Comparison of ENCODE assay signal across 1 cellular context in genomic region chr7:2509298-2509906, GRCh38.
TF ChIP-seq lines count a peak whose summit lies in the region.

No MANE protein-coding gene starts in this region.

TF ChIP-seq in GM12878, 131 proteins besides CTCF, POLR2A, EP300 and RAD21:
- no peak for TF ChIP-seq SMAD1 (IDR thresholded peaks at IDR 0.05; ENCODE audit: low read depth, partially characterized antibody)
- no peak for TF ChIP-seq KAT2A (conservative IDR thresholded peaks at IDR 0.05; ENCODE audit: control insufficient read depth, low read depth, low read length)
- no peak for TF ChIP-seq DPF2 (IDR thresholded peaks at IDR 0.05)
- TF ChIP-seq CEBPZ (IDR thresholded peaks at IDR 0.05; ENCODE audit: low read depth, low read length) = no peak
- no peak for TF ChIP-seq SREBF2 (IDR thresholded peaks at IDR 0.05; ENCODE audit: low read length)
- no peak for TF ChIP-seq IRF5 (IDR thresholded peaks at IDR 0.05; ENCODE audit: borderline replicate concordance)
- TF ChIP-seq IKZF1 (conservative IDR thresholded peaks at IDR 0.05) = no peak
- TF ChIP-seq PBX3 (IDR thresholded peaks at IDR 0.05; ENCODE audit: insufficient replicate concordance, low read depth, low read length) = no peak
- TF ChIP-seq PAX5 (IDR thresholded peaks at IDR 0.05; ENCODE audit: borderline replicate concordance, low read depth, low read length) = no peak
- no peak for TF ChIP-seq ZNF592 (IDR thresholded peaks at IDR 0.05)
- TF ChIP-seq NFXL1 (IDR thresholded peaks at IDR 0.05; ENCODE audit: borderline replicate concordance) = no peak
- TF ChIP-seq CBFB (IDR thresholded peaks at IDR 0.05; ENCODE audit: low read depth) = no peak
- TF ChIP-seq MTA2 (IDR thresholded peaks at IDR 0.05; ENCODE audit: low read depth) = no peak
- TF ChIP-seq NR2C1 (IDR thresholded peaks at IDR 0.05) = no peak
- TF ChIP-seq CREM (IDR thresholded peaks at IDR 0.05; ENCODE audit: low read depth) = no peak
- TF ChIP-seq ASH2L (IDR thresholded peaks at IDR 0.05; ENCODE audit: borderline replicate concordance, low read depth) = no peak
- no peak for TF ChIP-seq HDGF (IDR thresholded peaks at IDR 0.05)
- TF ChIP-seq GATAD2B (conservative IDR thresholded peaks at IDR 0.05; ENCODE audit: low read depth) = no peak
- no peak for TF ChIP-seq CBX5 (IDR thresholded peaks at IDR 0.05; ENCODE audit: low read depth)
- TF ChIP-seq RELB (IDR thresholded peaks at IDR 0.05; ENCODE audit: low read depth) = no peak
